In the genomic region with DNA sequence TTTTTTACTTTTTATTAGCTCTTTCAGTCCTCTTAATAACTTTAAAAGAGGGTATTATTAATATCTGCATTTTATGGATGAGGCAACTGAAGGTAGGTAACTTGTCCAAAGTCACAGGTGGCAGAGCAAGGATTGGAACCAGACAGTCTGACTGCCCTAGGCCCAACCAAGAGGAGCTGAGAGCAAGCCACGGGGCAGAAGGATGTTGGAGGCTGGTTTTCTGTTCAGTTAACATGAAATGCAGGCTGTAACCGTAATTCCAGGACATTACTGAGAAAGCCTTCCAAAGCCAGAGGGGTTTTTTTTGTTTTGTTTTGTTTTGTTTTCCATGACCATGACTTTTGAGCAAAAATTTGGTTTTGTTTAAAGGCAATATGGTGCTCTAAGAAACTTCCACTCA, we compare ENCODE assay signal across 7 cellular contexts. TPM values are rescaled to one million over a fixed set of nuclear protein-coding genes. Genes with fewer than 3 reads are reported as not detected.
DNase-seq lines count a peak whose midpoint lies in the region; ATAC-seq, FAIRE-seq and TF ChIP-seq lines count a peak whose summit lies in the region.
"Not testable (repeated sequence)": the region's sequence is repeated elsewhere in the genome, so short reads cannot be mapped to it uniquely, and the experiment has no call there.

No MANE protein-coding gene starts in this region.

- intact Hi-C loops in HCT116 (cut with micrococcal nuclease); activated CD4-positive, alpha-beta memory T cell treated with anti-CD3 and anti-CD28 coated beads for 36 hours (cut with micrococcal nuclease): not testable (repeated sequence)

- TF ChIP-seq POLR2A in HCT116 (IDR thresholded peaks at IDR 0.05; ENCODE audit: borderline replicate concordance, extremely low read depth, insufficient read depth, insufficient read length): not testable (repeated sequence)

- not testable (repeated sequence) for TF ChIP-seq CTCF in HCT116 (IDR thresholded peaks at IDR 0.05 in 2 of 3, conservative IDR thresholded peaks at IDR 0.05 in 1 of 3; ENCODE audit: borderline replicate concordance in 1 of 3, insufficient read depth in 1 of 3, low read depth in 2 of 3, low read length in 2 of 3); astrocyte (IDR thresholded peaks at IDR 0.05; ENCODE audit: insufficient read depth, low read depth, low read length); keratinocyte (optimal IDR thresholded peaks at IDR 0.05 in 1 of 3, IDR thresholded peaks at IDR 0.05 in 1 of 3, conservative IDR thresholded peaks at IDR 0.05 in 1 of 3; ENCODE audit: extremely low read depth in 1 of 3, insufficient read depth in 2 of 3, low read length in 3 of 3)

- not testable (repeated sequence) for H3K4me3 Mint-ChIP-seq in T-helper 1 cell treated with Interleukin-12 subunit alpha and Interleukin-12 subunit beta and Interleukin-4 antibody, amounts not matched to agents 30 μg/mL and 1 μg/mL, for 36 hours; activated CD4-positive, alpha-beta memory T cell treated with anti-CD3 and anti-CD28 coated beads for 36 hours; activated T-cell treated with anti-CD3 and anti-CD28 coated beads, Interleukin-2, amount 50 U/mL, for 4 hours; astrocyte (ENCODE audit: unreplicated experiment)
- H3K4me3 Mint-ChIP-seq in activated naive CD4-positive, alpha-beta T cell treated with anti-CD3 and anti-CD28 coated beads, Interleukin-2, amount 50 U/mL, for 24 hours: peak overlapping the region; percentile 44

- FAIRE-seq in astrocyte (lab: Jason Lieb, UNC); keratinocyte (lab: Jason Lieb, UNC): not testable (repeated sequence)

- H3K9me1 ChIP-seq in keratinocyte (ENCODE audit: control insufficient read depth, extremely low read depth, insufficient read depth, low read length): not testable (repeated sequence)

- not testable (repeated sequence) for H3K4me1 ChIP-seq in HCT116 (ENCODE audit: control insufficient read depth in 1 of 2, insufficient read depth in 2 of 2, low read length in 2 of 2); astrocyte (ENCODE audit: insufficient read depth, low read length); keratinocyte (ENCODE audit: control insufficient read depth, extremely low read depth, insufficient read depth, low read length)

- POLR2A ChIA-PET in HCT116 (lab: Charles Lee); activated CD4-positive, alpha-beta memory T cell treated with anti-CD3 and anti-CD28 coated beads for 36 hours (lab: Charles Lee): not testable (repeated sequence)

- H3K9me3 ChIP-seq in HCT116 (ENCODE audit: control insufficient read depth in 1 of 2, insufficient read depth in 1 of 2, low read depth in 1 of 2, low read length in 2 of 2); astrocyte (ENCODE audit: insufficient read depth, low read depth, low read length); keratinocyte (ENCODE audit: control insufficient read depth, low read depth, low read length): not testable (repeated sequence)

- peak; percentile 47 for ATAC-seq in HCT116
- peak; percentile 27 to 28 for ATAC-seq in activated T-cell treated with anti-CD3 and anti-CD28 coated beads, Interleukin-2, amount 50 U/mL, for 4 hours

- not testable (repeated sequence) for H4K20me1 ChIP-seq in HCT116 (ENCODE audit: insufficient read depth); astrocyte (ENCODE audit: insufficient read depth, low read length); keratinocyte (ENCODE audit: control insufficient read depth, extremely low read depth, insufficient read depth, low read length)

- not testable (repeated sequence) for BruUV-seq in HCT116 (replicated peaks; lab: Mats Ljungman, UMichigan)

- H3K9me2 ChIP-seq in HCT116 (ENCODE audit: insufficient read depth): not testable (repeated sequence)

- H3K27me3 ChIP-seq in HCT116 (ENCODE audit: insufficient read depth, low read length); astrocyte (ENCODE audit: insufficient read depth, low read length); keratinocyte (ENCODE audit: control insufficient read depth, extremely low read depth, insufficient read depth, low read length): not testable (repeated sequence)

- not testable (repeated sequence) for H3K27ac ChIP-seq in HCT116 (ENCODE audit: low read depth, low read length); astrocyte (ENCODE audit: low read depth, low read length)
- peak overlapping the region; percentile 43 for H3K27ac ChIP-seq in keratinocyte (ENCODE audit: control insufficient read depth, insufficient read depth, low read length)

- H3K79me2 ChIP-seq in HCT116 (ENCODE audit: insufficient read depth, low read length); astrocyte (ENCODE audit: insufficient read depth, low read length); keratinocyte (ENCODE audit: control insufficient read depth, insufficient read depth, low read length): not testable (repeated sequence)

- RAD21 ChIA-PET in HCT116 (lab: Charles Lee; ENCODE audit: low non-redundant PET in 1 of 2, low total read pairs in 2 of 2, uncharacterized antibody in 2 of 2, unreplicated experiment in 2 of 2): not testable (repeated sequence)

- not testable (repeated sequence) for H3K27me3 Mint-ChIP-seq in T-helper 1 cell treated with Interleukin-12 subunit alpha and Interleukin-12 subunit beta and Interleukin-4 antibody, amounts not matched to agents 30 μg/mL and 1 μg/mL, for 36 hours (ENCODE audit: low read depth); activated CD4-positive, alpha-beta memory T cell treated with anti-CD3 and anti-CD28 coated beads for 36 hours; activated T-cell treated with anti-CD3 and anti-CD28 coated beads, Interleukin-2, amount 50 U/mL, for 4 hours (ENCODE audit: low read depth); activated naive CD4-positive, alpha-beta T cell treated with anti-CD3 and anti-CD28 coated beads, Interleukin-2, amount 50 U/mL, for 24 hours; astrocyte (ENCODE audit: low read depth, unreplicated experiment)

- H3K36me3 Mint-ChIP-seq in T-helper 1 cell treated with Interleukin-12 subunit alpha and Interleukin-12 subunit beta and Interleukin-4 antibody, amounts not matched to agents 30 μg/mL and 1 μg/mL, for 36 hours (ENCODE audit: low read depth); activated CD4-positive, alpha-beta memory T cell treated with anti-CD3 and anti-CD28 coated beads for 36 hours; activated T-cell treated with anti-CD3 and anti-CD28 coated beads, Interleukin-2, amount 50 U/mL, for 4 hours (ENCODE audit: insufficient read depth); activated naive CD4-positive, alpha-beta T cell treated with anti-CD3 and anti-CD28 coated beads, Interleukin-2, amount 50 U/mL, for 24 hours; astrocyte (ENCODE audit: low read depth, unreplicated experiment): not testable (repeated sequence)

- not testable (repeated sequence) for TF ChIP-seq RAD21 in HCT116 (IDR thresholded peaks at IDR 0.05; ENCODE audit: low read depth)

- H3K4me3 ChIP-seq in HCT116 (replicated peaks in 1 of 2; ENCODE audit: low read depth in 1 of 2, low read length in 2 of 2); astrocyte (ENCODE audit: insufficient read depth, low read depth, low read length); keratinocyte (ENCODE audit: control insufficient read depth in 2 of 3, extremely low read depth in 1 of 3, insufficient read depth in 2 of 3, low read depth in 1 of 3, low read length in 3 of 3): not testable (repeated sequence)

- not testable (repeated sequence) for H3K36me3 ChIP-seq in HCT116 (ENCODE audit: control insufficient read depth in 1 of 2, insufficient read depth in 2 of 2, low read length in 2 of 2); astrocyte (ENCODE audit: insufficient read depth, low read length); keratinocyte (ENCODE audit: control insufficient read depth in 2 of 2, extremely low read depth in 1 of 2, insufficient read depth in 2 of 2, low read length in 2 of 2)

- dilution Hi-C loops in keratinocyte (cut with MboI; ENCODE audit: extremely low pct_ligation_motif_present, low sequenced_read_pairs): not testable (repeated sequence)

- CTCF ChIA-PET in HCT116 (lab: Charles Lee); activated CD4-positive, alpha-beta memory T cell treated with anti-CD3 and anti-CD28 coated beads for 36 hours (lab: Charles Lee): not testable (repeated sequence)

- not testable (repeated sequence) for H3K4me2 ChIP-seq in HCT116 (ENCODE audit: low read length); keratinocyte (ENCODE audit: control insufficient read depth, extremely low read depth, insufficient read depth, low read depth, low read length)
- H3K4me2 ChIP-seq in astrocyte (ENCODE audit: low read length): peak overlapping the region; percentile 5

- H3K27ac Mint-ChIP-seq in T-helper 1 cell treated with Interleukin-12 subunit alpha and Interleukin-12 subunit beta and Interleukin-4 antibody, amounts not matched to agents 30 μg/mL and 1 μg/mL, for 36 hours: peak overlapping the region; percentile 59
- H3K27ac Mint-ChIP-seq in activated CD4-positive, alpha-beta memory T cell treated with anti-CD3 and anti-CD28 coated beads for 36 hours: peak overlapping the region; percentile 79
- peak overlapping the region; percentile 88 for H3K27ac Mint-ChIP-seq in activated naive CD4-positive, alpha-beta T cell treated with anti-CD3 and anti-CD28 coated beads, Interleukin-2, amount 50 U/mL, for 24 hours
- H3K27ac Mint-ChIP-seq in astrocyte (ENCODE audit: unreplicated experiment): peak overlapping the region; percentile 91

- not testable (repeated sequence) for H3K4me1 Mint-ChIP-seq in T-helper 1 cell treated with Interleukin-12 subunit alpha and Interleukin-12 subunit beta and Interleukin-4 antibody, amounts not matched to agents 30 μg/mL and 1 μg/mL, for 36 hours (ENCODE audit: low read depth); activated CD4-positive, alpha-beta memory T cell treated with anti-CD3 and anti-CD28 coated beads for 36 hours (ENCODE audit: low read depth); activated T-cell treated with anti-CD3 and anti-CD28 coated beads, Interleukin-2, amount 50 U/mL, for 4 hours (ENCODE audit: low read depth); activated naive CD4-positive, alpha-beta T cell treated with anti-CD3 and anti-CD28 coated beads, Interleukin-2, amount 50 U/mL, for 24 hours; astrocyte (ENCODE audit: low read depth, unreplicated experiment)

- H3K9ac ChIP-seq in HCT116 (ENCODE audit: low read length); astrocyte (ENCODE audit: low read length); keratinocyte (ENCODE audit: control insufficient read depth, extremely low read depth, insufficient read depth, low read length): not testable (repeated sequence)

- not testable (repeated sequence) for H2AFZ ChIP-seq in HCT116 (ENCODE audit: low read depth, low read length, poor library complexity, severe bottlenecking); astrocyte (ENCODE audit: low read depth, low read length); keratinocyte (ENCODE audit: control insufficient read depth, low read length)

- DNase-seq in HCT116 (ENCODE audit: low read depth, low spot score); activated CD4-positive, alpha-beta memory T cell treated with anti-CD3 and anti-CD28 coated beads for 36 hours; activated T-cell treated with anti-CD3 and anti-CD28 coated beads, Interleukin-2, amount 50 U/mL, for 4 hours; astrocyte (ENCODE audit: low read depth); keratinocyte (ENCODE audit: low read depth, low spot score): not testable (repeated sequence)

- not testable (repeated sequence) for H3K9me3 Mint-ChIP-seq in T-helper 1 cell treated with Interleukin-12 subunit alpha and Interleukin-12 subunit beta and Interleukin-4 antibody, amounts not matched to agents 30 μg/mL and 1 μg/mL, for 36 hours; activated CD4-positive, alpha-beta memory T cell treated with anti-CD3 and anti-CD28 coated beads for 36 hours; activated T-cell treated with anti-CD3 and anti-CD28 coated beads, Interleukin-2, amount 50 U/mL, for 4 hours; activated naive CD4-positive, alpha-beta T cell treated with anti-CD3 and anti-CD28 coated beads, Interleukin-2, amount 50 U/mL, for 24 hours; astrocyte (ENCODE audit: unreplicated experiment)

RNA-seq across cellular contexts. Expression of gene GOLGA6L9, which starts 9.1 kb away (rescaled TPM):
- total RNA-seq in HCT116 (2021; ENCODE audit: unreplicated experiment) (4.3 TPM), astrocyte (5.2 and 6.0 TPM in 2 replicates)
- polyA plus RNA-seq in HCT116 (2012): 7.3 and 9.8 TPM in 2 replicates
- 1 to 10 TPM; 1.8 to 1.9 TPM for total RNA-seq in activated CD4-positive, alpha-beta memory T cell treated with anti-CD3 and anti-CD28 coated beads for 36 hours
- 1 to 10 TPM; 1.0 to 1.6 (median 1.1) TPM for total RNA-seq in activated T-cell treated with anti-CD3 and anti-CD28 coated beads, Interleukin-2, amount 50 U/mL, for 4 hours
- 1.2 to 3.1 TPM (median 2.5 TPM) in 3 replicates for polyA plus RNA-seq in keratinocyte
- polyA plus RNA-seq in keratinocyte (2011; ENCODE audit: low read depth): 3.6 TPM
- 0.56 and 0.90 TPM in 2 replicates for polyA plus RNA-seq in keratinocyte (2011; cell fraction: cytosol; rRNA removed)
- 6.5 and 7.4 TPM in 2 replicates for polyA plus RNA-seq in keratinocyte (2011; cell fraction: nucleus; rRNA removed)
- 1.5 and 3.1 TPM in 2 replicates for polyA plus RNA-seq in keratinocyte (2012; ENCODE audit: low replicate concordance)
- 0.20 to 1.9 TPM (median 0.73 TPM) in 3 replicates for polyA minus RNA-seq in keratinocyte
- polyA minus RNA-seq in keratinocyte (2011; cell fraction: cytosol; rRNA and poly(A)+ RNA removed): not detected
- 1.8 and 3.2 TPM in 2 replicates for polyA minus RNA-seq in keratinocyte (2011; cell fraction: nucleus; rRNA and poly(A)+ RNA removed)
